Comparison of ENCODE assay signal across 14 cellular contexts in genomic region chr10:59787032-59787431, GRCh38. TPM values are rescaled to one million over a fixed set of nuclear protein-coding genes. Genes with fewer than 3 reads are reported as not detected.
"Had no signal": no experiment of that assay in that cellular context is flagged by ENCODE, and none has a peak within 500 bp of the region (broad histone marks: within the 10 kb centered on the region; RNA-seq: fewer than 3 reads in every experiment).

No MANE protein-coding gene starts in this region.

RNA-seq across cellular contexts. Expression of gene MRLN, which starts 33.8 kb away (rescaled TPM):
- total RNA-seq: activated B cell treated with CpG ODN at 0.5 μM for 24 hours; activated CD4-positive, alpha-beta memory T cell treated with anti-CD3 and anti-CD28 coated beads for 36 hours; activated CD8-positive, alpha-beta memory T cell treated with anti-CD3 and anti-CD28 coated beads for 36 hours; activated CD8-positive, alpha-beta T cell treated with anti-CD3 and anti-CD28 coated beads for 36 hours; activated naive CD4-positive, alpha-beta T cell treated with anti-CD3 and anti-CD28 coated beads for 36 hours; activated naive CD4-positive, alpha-beta T cell treated with anti-CD3 and anti-CD28 coated beads, Interleukin-2, amount 50 U/mL, for 72 hours; activated naive CD8-positive, alpha-beta T cell treated with anti-CD3 and anti-CD28 coated beads for 36 hours; activated T-cell treated with anti-CD3 and anti-CD28 coated beads, Interleukin-2, amount 50 U/mL, for 72 hours; adrenal gland; astrocyte; body of pancreas; breast epithelium; cardiac septum had no signal
- polyA plus RNA-seq: aorta had no signal
